ENCODE assay signal across 22 cellular contexts in genomic region chr2:178219247-178219646, GRCh38.
"Had no signal": no experiment of that assay in that cellular context is flagged by ENCODE, and none has a peak within 500 bp of the region (broad histone marks: within the 10 kb centered on the region; RNA-seq: fewer than 3 reads in every experiment).

No MANE protein-coding gene starts in this region.

- H3K4me1 ChIP-seq: Peyer's patch, SJCRH30 had no signal

- DNase-seq: activated CD4-positive, alpha-beta memory T cell treated with anti-CD3 and anti-CD28 coated beads, Interleukin-2, amount 10 ng/mL, durations not matched to agents 7 days and 5 days; activated CD4-positive, alpha-beta T cell treated with anti-CD3 and anti-CD28 coated beads for 36 hours; activated CD4-positive, alpha-beta T cell treated with anti-CD3 and anti-CD28 coated beads, Interleukin-2, amount 50 U/mL, for 1 hour; activated gamma-delta T cell; activated naive CD4-positive, alpha-beta T cell treated with anti-CD3 and anti-CD28 coated beads for 36 hours; activated naive CD8-positive, alpha-beta T cell treated with anti-CD3 and anti-CD28 coated beads for 36 hours; activated T-cell treated with anti-CD3 and anti-CD28 coated beads for 4 hours; activated T-cell treated with anti-CD3 and anti-CD28 coated beads, Interleukin-2, amount 50 U/mL, for 48 hours; NCI-H1048; NCI-H146; NCI-H187 treated with DMSO at 0.1 percent for 48 hours; NCI-H2081 treated with DMSO at 0.1 percent for 48 hours; NCI-H446; NCI-H524; Peyer's patch; Right ventricle myocardium superior; SJCRH30; SK-N-SH; T-helper 1 cell had no signal

- H3K4me3 ChIP-seq: Peyer's patch, SJCRH30 had no signal

- H3K4me1 Mint-ChIP-seq: activated CD4-positive, alpha-beta memory T cell treated with anti-CD3 and anti-CD28 coated beads, Interleukin-2, amount 10 ng/mL, durations not matched to agents 7 days and 5 days; activated CD4-positive, alpha-beta T cell treated with anti-CD3 and anti-CD28 coated beads for 36 hours; activated naive CD8-positive, alpha-beta T cell treated with anti-CD3 and anti-CD28 coated beads for 36 hours; activated T-helper 17 cell treated with anti-CD3 and anti-CD28 coated beads, Interleukin-2, amount 50 U/mL, for 72 hours had no signal

- H3K27ac Mint-ChIP-seq: activated CD4-positive, alpha-beta memory T cell treated with anti-CD3 and anti-CD28 coated beads, Interleukin-2, amount 10 ng/mL, durations not matched to agents 7 days and 5 days; activated CD4-positive, alpha-beta T cell treated with anti-CD3 and anti-CD28 coated beads for 36 hours; activated naive CD4-positive, alpha-beta T cell treated with anti-CD3 and anti-CD28 coated beads for 36 hours; activated naive CD8-positive, alpha-beta T cell treated with anti-CD3 and anti-CD28 coated beads for 36 hours; activated T-helper 17 cell treated with anti-CD3 and anti-CD28 coated beads, Interleukin-2, amount 50 U/mL, for 72 hours had no signal

- ATAC-seq: activated CD4-positive, alpha-beta T cell treated with anti-CD3 and anti-CD28 coated beads for 36 hours; activated T-helper 17 cell treated with anti-CD3 and anti-CD28 coated beads, Interleukin-2, amount 50 U/mL, for 72 hours had no signal

- H3K27me3 ChIP-seq: Peyer's patch, SJCRH30 had no signal

- H3K9ac ChIP-seq: SK-N-SH had no signal

- H3K4me3 Mint-ChIP-seq: activated CD4-positive, alpha-beta memory T cell treated with anti-CD3 and anti-CD28 coated beads, Interleukin-2, amount 10 ng/mL, durations not matched to agents 7 days and 5 days; activated CD4-positive, alpha-beta T cell treated with anti-CD3 and anti-CD28 coated beads for 36 hours; activated naive CD4-positive, alpha-beta T cell treated with anti-CD3 and anti-CD28 coated beads for 36 hours; activated naive CD8-positive, alpha-beta T cell treated with anti-CD3 and anti-CD28 coated beads for 36 hours; activated T-helper 17 cell treated with anti-CD3 and anti-CD28 coated beads, Interleukin-2, amount 50 U/mL, for 72 hours had no signal

- H3K27ac ChIP-seq: Peyer's patch, RWPE1, SJCRH30, VCaP had no signal

- H3K9me3 Mint-ChIP-seq: activated CD4-positive, alpha-beta memory T cell treated with anti-CD3 and anti-CD28 coated beads, Interleukin-2, amount 10 ng/mL, durations not matched to agents 7 days and 5 days; activated naive CD4-positive, alpha-beta T cell treated with anti-CD3 and anti-CD28 coated beads for 36 hours; activated naive CD8-positive, alpha-beta T cell treated with anti-CD3 and anti-CD28 coated beads for 36 hours; activated T-helper 17 cell treated with anti-CD3 and anti-CD28 coated beads, Interleukin-2, amount 50 U/mL, for 72 hours had no signal

- H3K4me2 ChIP-seq: SK-N-SH had no signal

- H3K9me3 ChIP-seq: Peyer's patch, SJCRH30, SK-N-SH had no signal

- H3K36me3 ChIP-seq: Peyer's patch, SJCRH30 had no signal

- H3K36me3 Mint-ChIP-seq: activated naive CD8-positive, alpha-beta T cell treated with anti-CD3 and anti-CD28 coated beads for 36 hours had no signal
